7 cellular contexts compared by ENCODE assay signal in the genomic region with DNA sequence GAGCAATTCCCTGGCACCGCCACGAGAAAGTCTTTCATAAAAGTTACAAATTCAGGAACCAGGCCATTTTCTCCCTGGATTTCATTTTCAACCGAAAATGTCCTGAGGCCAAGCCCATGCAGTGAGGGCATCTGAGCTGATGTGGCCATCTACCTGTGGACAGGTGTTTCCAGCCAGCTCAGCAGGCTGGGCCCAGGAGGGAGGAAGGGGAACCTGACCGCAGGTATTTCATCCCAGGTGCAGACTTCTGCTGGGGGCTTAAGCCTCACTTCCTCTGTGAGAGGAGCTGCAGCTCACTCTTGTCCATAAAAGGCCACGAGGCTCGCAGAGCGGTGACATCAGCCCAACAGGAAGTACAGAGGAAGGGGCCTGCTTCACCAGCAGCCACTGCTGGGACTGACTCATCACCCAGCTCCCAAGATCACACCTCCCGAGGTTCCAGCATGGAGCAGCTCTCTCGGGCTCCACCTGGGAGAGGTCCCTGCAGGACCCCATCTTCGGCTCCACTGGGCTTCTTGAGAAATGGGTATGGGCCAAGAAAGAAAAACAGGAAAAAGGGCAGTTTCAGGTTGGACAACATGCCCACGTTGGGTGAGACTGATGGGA.
DNase-seq lines count a peak whose midpoint lies in the region; ATAC-seq and TF ChIP-seq lines count a peak whose summit lies in the region.

No MANE protein-coding gene starts in this region.

- H3K9ac ChIP-seq in OCI-LY3 (ENCODE audit: low read length), result peak overlapping the region; percentile 89

- intact Hi-C loops in tibial artery (cut with DNase I; ENCODE audit: low total_unique reads), result no loop called here

- no peak overlapping the region for H2AFZ ChIP-seq in OCI-LY3 (ENCODE audit: low read depth, low read length)

- peak; percentile 85 to 86 for DNase-seq in activated T-cell treated with anti-CD3 and anti-CD28 coated beads, Interleukin-2, amount 50 U/mL, for 48 hours
- DNase-seq in fibroblast of the conjunctiva (ENCODE audit: low read depth), result peak; percentile 73
- DNase-seq in non-pigmented ciliary epithelial cell (ENCODE audit: low read depth), result peak; percentile 93
- DNase-seq in tibial artery, result peak; percentile 87 to 95

- no peaks in the 10 kb centered on the region for H3K27me3 ChIP-seq in OCI-LY3 (ENCODE audit: low read depth, low read length)
- H3K27me3 ChIP-seq in tibial artery, result no peaks in the 10 kb centered on the region

- H3K9me3 ChIP-seq in OCI-LY3 (ENCODE audit: insufficient read depth, low read length) (no peaks in the 10 kb centered on the region), tibial artery (no peaks in the 10 kb centered on the region)

- peak overlapping the region; percentile 78 for H3K4me2 ChIP-seq in OCI-LY3 (ENCODE audit: low read length)

- H3K27ac ChIP-seq in OCI-LY3 (ENCODE audit: low read length) (peak overlapping the region; percentile 92), tibial artery (peak overlapping the region; percentile 95)

- ATAC-seq in GM18517 (IDR thresholded peaks at IDR 0.05; ENCODE audit: unreplicated experiment), result peak; percentile 53
- peak; percentile 59 for ATAC-seq in HG03066 (IDR thresholded peaks at IDR 0.05; ENCODE audit: low read depth, unreplicated experiment)

- H3K4me1 ChIP-seq in OCI-LY3 (ENCODE audit: low read length), result peaks cover 50% of the 10 kb centered on the region
- peaks cover 4 to 100% (median 98%) of the 10 kb centered on the region in 4 donors for H3K4me1 ChIP-seq in tibial artery

- H3K4me3 ChIP-seq in OCI-LY3 (ENCODE audit: low read length) (peak overlapping the region; percentile 74), tibial artery (peak overlapping the region in 1 of 2 donors; percentile 6)

- H3K36me3 ChIP-seq in OCI-LY3 (replicated peaks; ENCODE audit: low read depth, low read length) (peaks cover 92% of the 10 kb centered on the region), tibial artery (peaks cover 20 to 33% (median 21%) of the 10 kb centered on the region in 3 donors)

- peaks cover 100% of the 10 kb centered on the region for H3K79me2 ChIP-seq in OCI-LY3 (ENCODE audit: low read length)

- H4K20me1 ChIP-seq in OCI-LY3 (ENCODE audit: insufficient read depth, low read length), result peaks cover 19% of the 10 kb centered on the region

- TF ChIP-seq CTCF in OCI-LY3 (IDR thresholded peaks at IDR 0.05; ENCODE audit: low read depth, low read length) (no peak), tibial artery (IDR thresholded peaks at IDR 0.05) (peak in 1 of 2 experiments; percentile 7)
